Comparison of ENCODE assay signal across 20 cellular contexts in genomic region chr6:24545691-24546090, GRCh38. TPM values are rescaled to one million over a fixed set of nuclear protein-coding genes. Genes with fewer than 3 reads are reported as not detected.
DNase-seq lines count a peak whose midpoint lies in the region; ATAC-seq and TF ChIP-seq lines count a peak whose summit lies in the region.
"Had no signal": no experiment of that assay in that cellular context is flagged by ENCODE, and none has a peak within 500 bp of the region (broad histone marks: within the 10 kb centered on the region; RNA-seq: fewer than 3 reads in every experiment).

No MANE protein-coding gene starts in this region.

- H3K9me3 ChIP-seq in RWPE2 (ENCODE audit: severe bottlenecking) (no peaks in the 10 kb centered on the region), mammary epithelial cell (replicated peaks; ENCODE audit: insufficient read depth, low read length) (no peaks in the 10 kb centered on the region)
- H3K9me3 ChIP-seq: HAP-1 had no signal

- WGBS in mammary epithelial cell (ENCODE audit: low coverage, missing lambda C conversion rate) = 34% methylated on average over 3 of the region's 3 CpGs

- H3K36me3 Mint-ChIP-seq in GM23338 (ENCODE audit: low read depth) = no peaks in the 10 kb centered on the region

- H3K27me3 ChIP-seq in GM23338 (ENCODE audit: insufficient read depth) (no peaks in the 10 kb centered on the region), RWPE2 (ENCODE audit: insufficient read depth, poor library complexity, severe bottlenecking) (no peaks in the 10 kb centered on the region), mammary epithelial cell (ENCODE audit: insufficient read depth, low read length) (no peaks in the 10 kb centered on the region)

- in situ Hi-C loops in mammary epithelial cell (cut with MboI; ENCODE audit: low sequenced_read_pairs in 2 of 2) = no loop called here

- CTCF ChIA-PET in mammary epithelial cell (lab: Charles Lee; ENCODE audit: low non-redundant PET) (no interaction called here), RWPE1 (lab: Yijun Ruan, JAX) (no interaction called here)

- H3F3A ChIP-seq in GM23338 (replicated peaks; ENCODE audit: low read depth) = no peaks in the 10 kb centered on the region

- no peak overlapping the region for H3K27ac ChIP-seq in GM23338 (ENCODE audit: low read depth)
- H3K27ac ChIP-seq in RWPE2 (ENCODE audit: poor library complexity, severe bottlenecking) = no peak overlapping the region
- H3K27ac ChIP-seq in mammary epithelial cell (ENCODE audit: insufficient read depth, low read depth, low read length) = no peak overlapping the region
- no peak overlapping the region for H3K27ac ChIP-seq in RWPE1
- H3K27ac ChIP-seq: GM23248 had no signal

- dilution Hi-C loops in mammary epithelial cell (cut with HindIII; ENCODE audit: low sequenced_read_pairs) = loop anchor here (10.0 kb wide), 1 partner anchor 101 kb away; no protein-coding TSS in a partner anchor

- H3K4me3 ChIP-seq in GM23338 (no peak overlapping the region), RWPE2 (ENCODE audit: severe bottlenecking) (no peak overlapping the region), mammary epithelial cell (replicated peaks in 1 of 3; ENCODE audit: insufficient read depth in 1 of 3, low read depth in 2 of 3, low read length in 3 of 3) (no peak overlapping the region)
- H3K4me3 ChIP-seq: GM12878, GM23248, HAP-1 had no signal

- H2AFZ ChIP-seq in GM23338 (0 out of 2 replicates have a peak overlapping the region, but pooled peaks have one; percentile 29), mammary epithelial cell (ENCODE audit: low read depth, low read length) (no peak overlapping the region)
- H2AFZ ChIP-seq: GM23248 had no signal

- no peak overlapping the region for H3K9ac ChIP-seq in mammary epithelial cell (ENCODE audit: insufficient read depth, low read length)
- H3K9ac ChIP-seq: GM23248 had no signal

- H3K9me2 ChIP-seq in GM23338 (ENCODE audit: insufficient read depth) = no peaks in the 10 kb centered on the region

- H3K4me1 ChIP-seq in GM23338 (ENCODE audit: insufficient read depth) (0 out of 2 replicates have a peak, but pooled peaks cover 3% of the 10 kb centered on the region), RWPE2 (ENCODE audit: insufficient read depth, poor library complexity, severe bottlenecking) (no peaks in the 10 kb centered on the region), mammary epithelial cell (ENCODE audit: insufficient read depth, low read length) (no peaks in the 10 kb centered on the region)
- H3K4me1 ChIP-seq: HAP-1 had no signal

- no peak for DNase-seq in GM23338 (ENCODE audit: low spot score)
- peak; percentile 49 for DNase-seq in M059J (ENCODE audit: low read depth)
- no peak for DNase-seq in RWPE2 (ENCODE audit: low spot score)
- DNase-seq in mammary epithelial cell = peak; percentile 38
- no peak for DNase-seq in RWPE1 (ENCODE audit: low spot score)
- DNase-seq in NCI-H526 treated with DMSO at 0.1 percent for 48 hours (lab: John Stamatoyannopoulos, UW) = no peak
- DNase-seq in cerebellar cortex (ENCODE audit: low spot score) = no peak
- DNase-seq: C1 segment of cervical spinal cord; Calu3; CD4-positive, alpha-beta memory T cell; COR-L47; DMS153; DMS79; EL; GDM1; GM23248; HFFc6 had no signal

- peaks cover 4% of the 10 kb centered on the region; the same call in 2 of the 3 replicates for H3K4me1 Mint-ChIP-seq in GM23338

- H3K4me2 ChIP-seq in GM23338 = no peak overlapping the region
- no peak overlapping the region for H3K4me2 ChIP-seq in mammary epithelial cell (ENCODE audit: insufficient read depth, low read depth, low read length)

- POLR2A ChIA-PET in RWPE1 (lab: Yijun Ruan, JAX; ENCODE audit: low non-redundant PET) = no interaction called here

- no peak overlapping the region for H3K27ac Mint-ChIP-seq in GM23338
- H3K27ac Mint-ChIP-seq: CD4-positive, alpha-beta memory T cell; HFFc6 had no signal

- H4K20me1 ChIP-seq in GM23338 (replicated peaks; ENCODE audit: insufficient read depth) (no peaks in the 10 kb centered on the region), mammary epithelial cell (ENCODE audit: insufficient read depth, low read length) (no peaks in the 10 kb centered on the region)

- H3K79me2 ChIP-seq in GM23338 (replicated peaks; ENCODE audit: insufficient read depth) = no peaks in the 10 kb centered on the region
- no peaks in the 10 kb centered on the region for H3K79me2 ChIP-seq in mammary epithelial cell (ENCODE audit: insufficient read depth, low read length)

- H3K9me3 Mint-ChIP-seq in GM23338 = no peaks in the 10 kb centered on the region
- H3K9me3 Mint-ChIP-seq: CD4-positive, alpha-beta memory T cell; HFFc6 had no signal

- peaks cover 3% of the 10 kb centered on the region for H3K27me3 Mint-ChIP-seq in GM23338 (ENCODE audit: insufficient read depth, low read depth, poor library complexity)

- H3K4me3 Mint-ChIP-seq in GM23338 = no peak overlapping the region
- H3K4me3 Mint-ChIP-seq: CD4-positive, alpha-beta memory T cell; HFFc6 had no signal

- intact Hi-C loops in mammary epithelial cell (cut with micrococcal nuclease) = no loop called here

- no peaks in the 10 kb centered on the region for H3K36me3 ChIP-seq in GM23338 (ENCODE audit: insufficient read depth)
- H3K36me3 ChIP-seq in RWPE2 (ENCODE audit: low read depth) = no peaks in the 10 kb centered on the region
- H3K36me3 ChIP-seq in mammary epithelial cell (ENCODE audit: insufficient read depth, low read length) = no peaks in the 10 kb centered on the region
- H3K36me3 ChIP-seq: HAP-1 had no signal

- TF ChIP-seq CTCF in GM23338 (conservative IDR thresholded peaks at IDR 0.05; ENCODE audit: low read depth in 2 of 2) = no peak
- no peak for TF ChIP-seq CTCF in RWPE2 (IDR thresholded peaks at IDR 0.05; ENCODE audit: poor library complexity, severe bottlenecking)
- TF ChIP-seq CTCF in mammary epithelial cell (conservative IDR thresholded peaks at IDR 0.05 in 1 of 2, IDR thresholded peaks at IDR 0.05 in 1 of 2; ENCODE audit: extremely low read depth in 1 of 2, insufficient read depth in 1 of 2, low read depth in 1 of 2, low read length in 2 of 2) = no peak
- TF ChIP-seq CTCF in RWPE1 (conservative IDR thresholded peaks at IDR 0.05; ENCODE audit: low read depth) = no peak

- ATAC-seq in GM23338 = no peak
- ATAC-seq in RWPE2 (ENCODE audit: low read depth) = peak; percentile 10; the same call in 1 of the 3 replicates
- ATAC-seq in SK-N-SH treated with all-trans-retinoic acid at 6 μM for 48 hours = no peak
- ATAC-seq: GM12878 had no signal

- BruUV-seq in mammary epithelial cell (replicated peaks; lab: Mats Ljungman, UMichigan) = no TSS peak

TF ChIP-seq in GM23338, 12 proteins besides CTCF, POLR2A, EP300 and RAD21 (continues in another document):
- TF ChIP-seq, protein P1, sequence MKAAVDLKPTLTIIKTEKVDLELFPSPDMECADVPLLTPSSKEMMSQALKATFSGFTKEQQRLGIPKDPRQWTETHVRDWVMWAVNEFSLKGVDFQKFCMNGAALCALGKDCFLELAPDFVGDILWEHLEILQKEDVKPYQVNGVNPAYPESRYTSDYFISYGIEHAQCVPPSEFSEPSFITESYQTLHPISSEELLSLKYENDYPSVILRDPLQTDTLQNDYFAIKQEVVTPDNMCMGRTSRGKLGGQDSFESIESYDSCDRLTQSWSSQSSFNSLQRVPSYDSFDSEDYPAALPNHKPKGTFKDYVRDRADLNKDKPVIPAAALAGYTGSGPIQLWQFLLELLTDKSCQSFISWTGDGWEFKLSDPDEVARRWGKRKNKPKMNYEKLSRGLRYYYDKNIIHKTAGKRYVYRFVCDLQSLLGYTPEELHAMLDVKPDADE (IDR thresholded peaks at IDR 0.05) = no peak
- TF ChIP-seq ZNF114 (CRISPR knock-in tag; IDR thresholded peaks at IDR 0.05) = no peak
- no peak for TF ChIP-seq ZNF331 (CRISPR knock-in tag; IDR thresholded peaks at IDR 0.05; ENCODE audit: low read depth)
- no peak for TF ChIP-seq EZH2 (IDR thresholded peaks at IDR 0.05; ENCODE audit: low read depth, unreplicated experiment)
- TF ChIP-seq JUNB (IDR thresholded peaks at IDR 0.05; ENCODE audit: unreplicated experiment) = no peak

TF ChIP-seq in SK-N-SH treated with all-trans-retinoic acid at 6 μM for 48 hours, 23 proteins besides CTCF, POLR2A, EP300 and RAD21 (continues in another document):
- TF ChIP-seq, protein P2, sequence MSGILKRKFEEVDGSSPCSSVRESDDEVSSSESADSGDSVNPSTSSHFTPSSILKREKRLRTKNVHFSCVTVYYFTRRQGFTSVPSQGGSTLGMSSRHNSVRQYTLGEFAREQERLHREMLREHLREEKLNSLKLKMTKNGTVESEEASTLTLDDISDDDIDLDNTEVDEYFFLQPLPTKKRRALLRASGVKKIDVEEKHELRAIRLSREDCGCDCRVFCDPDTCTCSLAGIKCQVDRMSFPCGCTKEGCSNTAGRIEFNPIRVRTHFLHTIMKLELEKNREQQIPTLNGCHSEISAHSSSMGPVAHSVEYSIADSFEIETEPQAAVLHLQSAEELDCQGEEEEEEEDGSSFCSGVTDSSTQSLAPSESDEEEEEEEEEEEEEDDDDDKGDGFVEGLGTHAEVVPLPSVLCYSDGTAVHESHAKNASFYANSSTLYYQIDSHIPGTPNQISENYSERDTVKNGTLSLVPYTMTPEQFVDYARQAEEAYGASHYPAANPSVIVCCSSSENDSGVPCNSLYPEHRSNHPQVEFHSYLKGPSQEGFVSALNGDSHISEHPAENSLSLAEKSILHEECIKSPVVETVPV (CRISPR knock-in tag; IDR thresholded peaks at IDR 0.05) = no peak
- TF ChIP-seq CREB5 (CRISPR knock-in tag; IDR thresholded peaks at IDR 0.05; ENCODE audit: low read depth) = no peak
- TF ChIP-seq ZNF8 (CRISPR knock-in tag; IDR thresholded peaks at IDR 0.05) = no peak

RNA-seq across cellular contexts. Expression of gene ALDH5A1, which starts 50.9 kb away (rescaled TPM):
- 4.6 and 5.2 TPM in 2 replicates for total RNA-seq in GM23338 (2014; rRNA removed; shearing (Covaris generic))
- polyA plus RNA-seq in GM23338 (2016; fragmentation: Nextera tagmentation; extraction: Ambion mirVana) (2.7 and 3.1 TPM in 2 replicates), mammary epithelial cell (0.39 TPM)
- total RNA-seq in M059J (2014; rRNA removed; shearing (Covaris generic)) = 1.8 and 3.0 TPM in 2 replicates
- 1 to 10 TPM; 1.8 to 3.0 TPM for total RNA-seq in mammary epithelial cell
- polyA minus RNA-seq in mammary epithelial cell = not detected

RNA-seq across cellular contexts. Expression of gene GPLD1, which starts 56.3 kb away (rescaled TPM):
- total RNA-seq in GM23338 (2014; rRNA removed; shearing (Covaris generic)) = 11.1 and 15.3 TPM in 2 replicates
- 3.4 and 3.8 TPM in 2 replicates for polyA plus RNA-seq in GM23338 (2016; fragmentation: Nextera tagmentation; extraction: Ambion mirVana)
- total RNA-seq in M059J (2014; rRNA removed; shearing (Covaris generic)) = 0.22 TPM in 1 of 2 replicates, not detected in the other
- total RNA-seq in mammary epithelial cell = under 1 TPM in 1 of 2 donors, not detected in 1; 0.33 TPM
- 0.03 TPM for polyA plus RNA-seq in mammary epithelial cell
- polyA minus RNA-seq in mammary epithelial cell = not detected

Comparison
In these comparisons a context has a peak if more than half of its experiments do, and no peak if none do; other contexts are left out.
1. DNase-seq: peak in M059J (single experiment) and mammary epithelial cell (single experiment); none in GM23338 (single experiment), RWPE2 (single experiment), RWPE1 (single experiment), NCI-H526 treated with DMSO at 0.1 percent for 48 hours (single experiment) and cerebellar cortex (single experiment).